25 cellular contexts compared by ENCODE assay signal in genomic region chr5:52818360-52818759, GRCh38.
"Had no signal": no experiment of that assay in that cellular context is flagged by ENCODE, and none has a peak within 500 bp of the region (broad histone marks: within the 10 kb centered on the region; RNA-seq: fewer than 3 reads in every experiment).

No MANE protein-coding gene starts in this region.

- DNase-seq: dorsolateral prefrontal cortex; effector CD8-positive, alpha-beta T cell; gastrocnemius medialis; heart right ventricle; hypothalamus; islet precursor cell; lower lobe of right lung; midbrain; occipital lobe; pancreas; retina; right lobe of liver; stimulated activated CD4-positive, alpha-beta T cell treated with anti-CD3 and anti-CD28 coated beads, Interleukin-4, amount 100 ng/mL, for 1 hour; stimulated activated CD8-positive, alpha-beta memory T cell treated with anti-CD3 and anti-CD28 coated beads, Interleukin-4, amount 100 ng/mL, for 48 hours; stimulated activated naive CD8-positive, alpha-beta T cell treated with anti-CD3 and anti-CD28 coated beads, Interleukin-15, Interleukin-2, amounts not matched to agents 100 U/mL and 50 U/mL, for 24 hours; upper lobe of right lung had no signal

- H3K27ac Mint-ChIP-seq: memory B cell; natural killer cell treated with Interleukin-12 subunit alpha and Interleukin-12 subunit beta and Interleukin-15 and Interleukin-18, amount 100 ng/mL, for 72 hours; progenitor cell of endocrine pancreas; stimulated activated effector memory CD8-positive, alpha-beta T cell treated with anti-CD3 and anti-CD28 coated beads, Interleukin-12 subunit alpha, Interleukin-12 subunit beta, amount 100 ng/mL, for 72 hours had no signal

- H3K27me3 Mint-ChIP-seq: progenitor cell of endocrine pancreas had no signal

- H3K9me3 Mint-ChIP-seq: memory B cell; natural killer cell treated with Interleukin-12 subunit alpha and Interleukin-12 subunit beta and Interleukin-15 and Interleukin-18, amount 100 ng/mL, for 72 hours; stimulated activated effector memory CD8-positive, alpha-beta T cell treated with anti-CD3 and anti-CD28 coated beads, Interleukin-12 subunit alpha, Interleukin-12 subunit beta, amount 100 ng/mL, for 72 hours had no signal

- H3K4me1 ChIP-seq: pancreas, vagina had no signal

- H3K4me3 Mint-ChIP-seq: memory B cell; natural killer cell treated with Interleukin-12 subunit alpha and Interleukin-12 subunit beta and Interleukin-15 and Interleukin-18, amount 100 ng/mL, for 72 hours; stimulated activated effector memory CD8-positive, alpha-beta T cell treated with anti-CD3 and anti-CD28 coated beads, Interleukin-12 subunit alpha, Interleukin-12 subunit beta, amount 100 ng/mL, for 72 hours had no signal

- H3K4me1 Mint-ChIP-seq: memory B cell; stimulated activated effector memory CD8-positive, alpha-beta T cell treated with anti-CD3 and anti-CD28 coated beads, Interleukin-12 subunit alpha, Interleukin-12 subunit beta, amount 100 ng/mL, for 72 hours had no signal

- H3K27ac ChIP-seq: dorsolateral prefrontal cortex, epithelial cell of prostate, gastrocnemius medialis, lower lobe of right lung, pancreas, right lobe of liver, tibial nerve, upper lobe of right lung, vagina had no signal

- H3K9me3 ChIP-seq: esophagus muscularis mucosa, gastrocnemius medialis, heart right ventricle, lower lobe of right lung, pancreas, right lobe of liver, tibial nerve, upper lobe of right lung, vagina had no signal

- ATAC-seq: gastrocnemius medialis; heart right ventricle; lower lobe of right lung; natural killer cell treated with Interleukin-12 subunit alpha and Interleukin-12 subunit beta and Interleukin-15 and Interleukin-18, amount 100 ng/mL, for 72 hours; pancreas; stimulated activated effector memory CD8-positive, alpha-beta T cell treated with anti-CD3 and anti-CD28 coated beads, Interleukin-12 subunit alpha, Interleukin-12 subunit beta, amount 100 ng/mL, for 72 hours; stimulated activated naive CD8-positive, alpha-beta T cell treated with anti-CD3 and anti-CD28 coated beads, Interleukin-15, Interleukin-2, amounts not matched to agents 100 U/mL and 50 U/mL, for 24 hours; upper lobe of right lung had no signal

- H3K36me3 ChIP-seq: esophagus muscularis mucosa, gastrocnemius medialis, heart right ventricle, lower lobe of right lung, pancreas, right lobe of liver, tibial nerve, upper lobe of right lung, vagina had no signal

- H3K27me3 ChIP-seq: dorsolateral prefrontal cortex, esophagus muscularis mucosa, gastrocnemius medialis, heart right ventricle, pancreas, right lobe of liver, tibial nerve, upper lobe of right lung, vagina had no signal

- H3K36me3 Mint-ChIP-seq: memory B cell; natural killer cell treated with Interleukin-12 subunit alpha and Interleukin-12 subunit beta and Interleukin-15 and Interleukin-18, amount 100 ng/mL, for 72 hours; stimulated activated effector memory CD8-positive, alpha-beta T cell treated with anti-CD3 and anti-CD28 coated beads, Interleukin-12 subunit alpha, Interleukin-12 subunit beta, amount 100 ng/mL, for 72 hours had no signal

- H3K4me3 ChIP-seq: coronary artery, dorsolateral prefrontal cortex, esophagus muscularis mucosa, gastrocnemius medialis, heart right ventricle, lower lobe of right lung, pancreas, right lobe of liver, tibial nerve, upper lobe of right lung, vagina had no signal
